ENCODE assay signal across 8 cellular contexts in the genomic region with DNA sequence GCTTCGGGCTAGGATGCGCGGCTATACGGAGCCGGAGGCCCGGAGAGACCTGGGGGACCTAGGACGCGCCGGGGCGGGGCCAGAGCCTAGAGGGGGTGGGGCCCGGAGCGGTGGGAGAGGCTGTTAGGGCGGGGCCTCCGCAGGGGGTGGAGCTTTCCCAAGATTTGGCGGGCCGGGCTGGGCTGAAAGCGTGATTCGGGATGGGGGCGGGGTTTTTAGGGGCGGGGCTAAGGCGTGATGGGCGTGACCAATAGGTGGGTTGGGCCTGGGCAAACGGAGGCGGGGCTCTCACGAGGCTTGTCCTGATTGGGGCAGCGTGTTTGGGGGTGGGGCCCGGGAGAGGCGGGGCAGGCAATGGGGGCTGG. TPM values are rescaled to one million over a fixed set of nuclear protein-coding genes. Genes with fewer than 3 reads are reported as not detected.
DNase-seq lines count a peak whose midpoint lies in the region; ATAC-seq, FAIRE-seq and TF ChIP-seq lines count a peak whose summit lies in the region.

No MANE protein-coding gene starts in this region.

- H3K27ac ChIP-seq in pancreas: peak overlapping the region; percentile 100
- peak overlapping the region; percentile 100 for H3K27ac ChIP-seq in thyroid gland

- intact Hi-C loops in Right ventricle myocardium superior (cut with DNase I): no loop called here
- intact Hi-C loops in pancreas (cut with DNase I): no loop called here
- intact Hi-C loops in thyroid gland (cut with DNase I): no loop called here

- no peaks in the 10 kb centered on the region for H3K27me3 ChIP-seq in pancreas
- H3K27me3 ChIP-seq in thyroid gland: no peaks in the 10 kb centered on the region

- no peak for TF ChIP-seq POLR2A in thyroid gland (IDR thresholded peaks at IDR 0.05)

- H3K9me3 Mint-ChIP-seq in activated naive CD8-positive, alpha-beta T cell treated with anti-CD3 and anti-CD28 coated beads, Interleukin-2, amount 50 U/mL, for 24 hours: peaks cover 9% of the 10 kb centered on the region

- no peak for FAIRE-seq in pancreas (lab: Jason Lieb, UNC)

- H3K9me3 ChIP-seq in pancreas: no peaks in the 10 kb centered on the region
- no peaks in the 10 kb centered on the region for H3K9me3 ChIP-seq in thyroid gland

- H3K36me3 ChIP-seq in pancreas: no peaks in the 10 kb centered on the region
- H3K36me3 ChIP-seq in thyroid gland: no peaks in the 10 kb centered on the region

- peaks cover 3% of the 10 kb centered on the region for H3K36me3 Mint-ChIP-seq in activated naive CD8-positive, alpha-beta T cell treated with anti-CD3 and anti-CD28 coated beads, Interleukin-2, amount 50 U/mL, for 24 hours (ENCODE audit: low read depth)

- H3K27ac Mint-ChIP-seq in activated naive CD8-positive, alpha-beta T cell treated with anti-CD3 and anti-CD28 coated beads, Interleukin-2, amount 50 U/mL, for 24 hours: peak overlapping the region; percentile 40

- peak; percentile 25 for ATAC-seq in HG02610 (IDR thresholded peaks at IDR 0.05; ENCODE audit: unreplicated experiment)
- ATAC-seq in activated naive CD8-positive, alpha-beta T cell treated with anti-CD3 and anti-CD28 coated beads, Interleukin-2, amount 50 U/mL, for 24 hours: peak; percentile 46
- ATAC-seq in Right ventricle myocardium superior (ENCODE audit: poor library complexity): peak; percentile 84
- peak; percentile 71 to 80 (median 77) for ATAC-seq in pancreas

- peaks cover 39 to 56% (median 55%) of the 10 kb centered on the region in 3 donors for H3K4me1 ChIP-seq in pancreas
- peaks cover 61 to 65% of the 10 kb centered on the region in 2 donors for H3K4me1 ChIP-seq in thyroid gland

- DNase-seq in NCI-H1092 treated with DMSO at 0.1 percent for 48 hours (lab: John Stamatoyannopoulos, UW) (peak; percentile 80), SW 1271 (lab: John Stamatoyannopoulos, UW) (peak; percentile 64 to 78), Right ventricle myocardium superior (peak; percentile 97), pancreas (peak; percentile 94 to 99 (median 98)), thyroid gland (peak; percentile 91)
- peak; percentile 95 for DNase-seq in activated naive CD8-positive, alpha-beta T cell treated with anti-CD3 and anti-CD28 coated beads, Interleukin-2, amount 50 U/mL, for 24 hours

- 0 to 1% methylated on average over 16 to 28 of the region's 28 CpGs for WGBS in pancreas, 2 donors
- WGBS in thyroid gland, 2 donors: 3 to 4% methylated on average over 6 to 17 of the region's 28 CpGs

- H3K27me3 Mint-ChIP-seq in activated naive CD8-positive, alpha-beta T cell treated with anti-CD3 and anti-CD28 coated beads, Interleukin-2, amount 50 U/mL, for 24 hours: no peaks in the 10 kb centered on the region

- no peak for TF ChIP-seq CTCF in pancreas (IDR thresholded peaks at IDR 0.05)
- no peak for TF ChIP-seq CTCF in thyroid gland (IDR thresholded peaks at IDR 0.05)

- peaks cover 36% of the 10 kb centered on the region for H3K4me1 Mint-ChIP-seq in activated naive CD8-positive, alpha-beta T cell treated with anti-CD3 and anti-CD28 coated beads, Interleukin-2, amount 50 U/mL, for 24 hours

- peak overlapping the region; percentile 69 for H3K4me3 Mint-ChIP-seq in activated naive CD8-positive, alpha-beta T cell treated with anti-CD3 and anti-CD28 coated beads, Interleukin-2, amount 50 U/mL, for 24 hours

- peak overlapping the region; percentile 89 for H3K4me3 ChIP-seq in GM08714 (ENCODE audit: low read length)
- H3K4me3 ChIP-seq in pancreas: peak overlapping the region; percentile 74 to 95 (median 90)
- peak overlapping the region; percentile 91 to 100 (median 98) for H3K4me3 ChIP-seq in thyroid gland (replicated peaks in 1 of 3)

RNA-seq across cellular contexts. Expression of gene RAB11B, which starts 0.4 kb away (rescaled TPM):
- total RNA-seq in Right ventricle myocardium superior (136 TPM), pancreas (10 to 100 TPM; 52.1 to 75.2 (median 56.8) TPM), thyroid gland (100 to 1,000 TPM in 2 of 4 donors, 10 to 100 TPM in 2; 91.2 to 137 (median 113) TPM)
- polyA plus RNA-seq in pancreas: 100 to 1,000 TPM in 1 of 2 donors, 10 to 100 TPM in 1; 84.6 to 107 TPM

RNA-seq across cellular contexts. Expression of gene MARCHF2, which starts 22.5 kb away (rescaled TPM):
- total RNA-seq in Right ventricle myocardium superior: 100.0 TPM
- total RNA-seq in pancreas: 10 to 100 TPM in 5 of 6 donors, 1 to 10 TPM in 1; 8.8 to 18.0 (median 11.0) TPM
- 10 to 100 TPM; 17.1 to 22.6 TPM for polyA plus RNA-seq in pancreas
- total RNA-seq in thyroid gland: 100 to 1,000 TPM; 168 to 245 (median 215) TPM

RNA-seq across cellular contexts. Expression of gene ANGPTL4, which starts 26.6 kb away (rescaled TPM):
- total RNA-seq in Right ventricle myocardium superior (13.9 TPM), pancreas (10 to 100 TPM in 4 of 6 donors, 1 to 10 TPM in 2; 2.8 to 82.8 (median 22.5) TPM), thyroid gland (10 to 100 TPM; 19.9 to 99.8 (median 46.6) TPM)
- 100 to 1,000 TPM in 1 of 2 donors, 10 to 100 TPM in 1; 95.0 to 169 TPM for polyA plus RNA-seq in pancreas

RNA-seq across cellular contexts. Expression of gene KANK3, which starts 47.5 kb away (rescaled TPM):
- total RNA-seq in Right ventricle myocardium superior (21.8 TPM), pancreas (1 to 10 TPM; 1.7 to 2.3 (median 2.0) TPM), thyroid gland (10 to 100 TPM; 21.1 to 49.7 (median 30.5) TPM)
- 10 to 100 TPM in 1 of 2 donors, 1 to 10 TPM in 1; 7.7 to 17.9 TPM for polyA plus RNA-seq in pancreas

RNA-seq across cellular contexts. Expression of gene HNRNPM, which starts 54.2 kb away (rescaled TPM):
- total RNA-seq in Right ventricle myocardium superior (113 TPM), pancreas (10 to 100 TPM; 44.5 to 88.3 (median 66.6) TPM), thyroid gland (100 to 1,000 TPM in 2 of 4 donors, 10 to 100 TPM in 2; 79.3 to 138 (median 97.2) TPM)
- 10 to 100 TPM; 52.5 to 90.1 TPM for polyA plus RNA-seq in pancreas

Comparison
In these comparisons a context has a peak if more than half of its experiments do, and no peak if none do; other contexts are left out.
1. Peak in every context shown above with its lines: DNase-seq, ATAC-seq, H3K4me3 ChIP-seq and H3K27ac ChIP-seq.
2. ATAC-seq: peak in every context shown above with its lines; median percentile 84 in Right ventricle myocardium superior; 77 in pancreas; 46 in activated naive CD8-positive, alpha-beta T cell treated with anti-CD3 and anti-CD28 coated beads, Interleukin-2, amount 50 U/mL, for 24 hours; 25 in HG02610.